2 cellular contexts compared by ENCODE assay signal in the genomic region with DNA sequence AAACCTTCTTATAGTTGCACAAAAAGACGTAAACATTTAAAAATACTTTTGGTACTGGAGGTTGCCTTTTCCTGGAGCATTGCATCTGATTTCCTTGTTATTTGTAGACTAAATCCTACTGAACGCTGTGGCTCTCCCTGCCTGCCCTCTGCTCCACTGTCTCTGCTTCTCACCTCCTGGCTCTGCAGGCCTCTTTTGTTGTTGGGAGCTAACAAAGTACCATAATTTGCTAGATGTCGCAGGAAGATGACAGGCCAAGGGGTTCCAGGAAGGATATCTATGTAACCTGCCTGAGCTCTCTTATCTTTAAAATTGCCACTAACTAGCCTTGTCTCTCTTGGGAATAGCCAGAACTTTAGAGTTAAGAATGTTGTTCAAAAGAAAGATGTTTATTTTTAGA.
TF ChIP-seq lines count a peak whose summit lies in the region.

No MANE protein-coding gene starts in this region.

TF ChIP-seq in IMR-90, 13 proteins besides CTCF, POLR2A, EP300 and RAD21:
- TF ChIP-seq SMC3 (IDR thresholded peaks at IDR 0.05; ENCODE audit: low read depth, low read length) (no peak), NFE2L2 (IDR thresholded peaks at IDR 0.05; ENCODE audit: low read depth, low read length) (no peak), MXI1 (IDR thresholded peaks at IDR 0.05; ENCODE audit: borderline replicate concordance, low read depth, low read length) (no peak), MAFK (IDR thresholded peaks at IDR 0.05; ENCODE audit: low read depth, low read length) (no peak), CHD1 (IDR thresholded peaks at IDR 0.05; ENCODE audit: low read depth, low read length) (no peak), CEBPB (IDR thresholded peaks at IDR 0.05; ENCODE audit: low read depth, low read length) (no peak), MAZ (IDR thresholded peaks at IDR 0.05; ENCODE audit: borderline replicate concordance, low read depth, low read length) (no peak), RFX5 (IDR thresholded peaks at IDR 0.05; ENCODE audit: low read depth, low read length) (no peak), FOS (IDR thresholded peaks at IDR 0.05; ENCODE audit: low read depth, low read length) (no peak), BHLHE40 (IDR thresholded peaks at IDR 0.05; ENCODE audit: low read depth, low read length) (no peak), RCOR1 (IDR thresholded peaks at IDR 0.05; ENCODE audit: insufficient replicate concordance, low read length) (no peak)
- TF ChIP-seq, protein P1, sequence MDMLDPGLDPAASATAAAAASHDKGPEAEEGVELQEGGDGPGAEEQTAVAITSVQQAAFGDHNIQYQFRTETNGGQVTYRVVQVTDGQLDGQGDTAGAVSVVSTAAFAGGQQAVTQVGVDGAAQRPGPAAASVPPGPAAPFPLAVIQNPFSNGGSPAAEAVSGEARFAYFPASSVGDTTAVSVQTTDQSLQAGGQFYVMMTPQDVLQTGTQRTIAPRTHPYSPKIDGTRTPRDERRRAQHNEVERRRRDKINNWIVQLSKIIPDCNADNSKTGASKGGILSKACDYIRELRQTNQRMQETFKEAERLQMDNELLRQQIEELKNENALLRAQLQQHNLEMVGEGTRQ (IDR thresholded peaks at IDR 0.05; ENCODE audit: low read depth, low read length), result no peak
- TF ChIP-seq, protein P2, sequence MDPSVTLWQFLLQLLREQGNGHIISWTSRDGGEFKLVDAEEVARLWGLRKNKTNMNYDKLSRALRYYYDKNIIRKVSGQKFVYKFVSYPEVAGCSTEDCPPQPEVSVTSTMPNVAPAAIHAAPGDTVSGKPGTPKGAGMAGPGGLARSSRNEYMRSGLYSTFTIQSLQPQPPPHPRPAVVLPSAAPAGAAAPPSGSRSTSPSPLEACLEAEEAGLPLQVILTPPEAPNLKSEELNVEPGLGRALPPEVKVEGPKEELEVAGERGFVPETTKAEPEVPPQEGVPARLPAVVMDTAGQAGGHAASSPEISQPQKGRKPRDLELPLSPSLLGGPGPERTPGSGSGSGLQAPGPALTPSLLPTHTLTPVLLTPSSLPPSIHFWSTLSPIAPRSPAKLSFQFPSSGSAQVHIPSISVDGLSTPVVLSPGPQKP (IDR thresholded peaks at IDR 0.05; ENCODE audit: borderline replicate concordance, low read depth, low read length), result no peak

TF ChIP-seq in K562, 482 proteins besides CTCF, POLR2A, EP300 and RAD21:
- no peak for TF ChIP-seq ATF1 (CRISPR knock-in tag; IDR thresholded peaks at IDR 0.05)
- TF ChIP-seq ATF1 (tag; IDR thresholded peaks at IDR 0.05), result peak; percentile 26; the same call in 1 of the 2 replicates
- no peak for TF ChIP-seq EGR1 (conservative IDR thresholded peaks at IDR 0.05)
